Comparison of ENCODE assay signal across 14 cellular contexts in genomic region chr15:62639432-62639831, GRCh38.
DNase-seq lines count a peak whose midpoint lies in the region; ATAC-seq, FAIRE-seq and TF ChIP-seq lines count a peak whose summit lies in the region.
"Had no signal": no experiment of that assay in that cellular context is flagged by ENCODE, and none has a peak within 500 bp of the region (broad histone marks: within the 10 kb centered on the region; RNA-seq: fewer than 3 reads in every experiment).

No MANE protein-coding gene starts in this region.

- H3K27ac ChIP-seq in astrocyte (ENCODE audit: low read depth, low read length): no peak overlapping the region
- H3K27ac ChIP-seq: A549, C4-2B had no signal

- no peaks in the 10 kb centered on the region for H3K36me3 ChIP-seq in astrocyte (ENCODE audit: insufficient read depth, low read length)
- H3K36me3 ChIP-seq: BE2C had no signal

- DNase-seq in astrocyte (ENCODE audit: low read depth): no peak
- no peak for DNase-seq in Right ventricle myocardium superior
- DNase-seq in foreskin fibroblast: no peak
- DNase-seq in SIG-M5 treated with dmso at 0.1 percent for 504 hours (lab: John Stamatoyannopoulos, UW; ENCODE audit: unreplicated experiment): no peak
- DNase-seq in effector CD4-positive, alpha-beta T cell: no peak
- DNase-seq: BE2C; CD4-positive, alpha-beta memory T cell; DMS79; H7 had no signal

- H3K9ac ChIP-seq in astrocyte (ENCODE audit: low read length): no peak overlapping the region

- H3K4me1 ChIP-seq in astrocyte (ENCODE audit: insufficient read depth, low read length): no peaks in the 10 kb centered on the region

- intact Hi-C loops in Right ventricle myocardium superior (cut with DNase I): no loop called here

- no peak for FAIRE-seq in astrocyte (lab: Jason Lieb, UNC)
- FAIRE-seq: A549, GM12878 had no signal

- no peak overlapping the region for H3K4me2 ChIP-seq in astrocyte (ENCODE audit: low read length)
- H3K4me2 ChIP-seq: A549, GM23338 had no signal

- H3K27ac Mint-ChIP-seq in astrocyte (ENCODE audit: unreplicated experiment): peak overlapping the region; percentile 47
- peak overlapping the region; percentile 28 to 61 (median 46) for H3K27ac Mint-ChIP-seq in nephron
- H3K27ac Mint-ChIP-seq: CD4-positive, alpha-beta memory T cell; GM23338 had no signal

- H3K27me3 ChIP-seq in astrocyte (ENCODE audit: insufficient read depth, low read length): no peaks in the 10 kb centered on the region
- H3K27me3 ChIP-seq: BE2C had no signal

- H2AFZ ChIP-seq in astrocyte (ENCODE audit: low read depth, low read length): no peak overlapping the region
- H2AFZ ChIP-seq: GM23338 had no signal

- no peak overlapping the region for H3K4me3 ChIP-seq in astrocyte (ENCODE audit: insufficient read depth, low read depth, low read length)
- no peak overlapping the region for H3K4me3 ChIP-seq in foreskin fibroblast (ENCODE audit: low read depth in 1 of 2, low read length in 2 of 2)
- H3K4me3 ChIP-seq: A549, GM12878, GM23338 had no signal

- H4K20me1 ChIP-seq in astrocyte (ENCODE audit: insufficient read depth, low read length): no peaks in the 10 kb centered on the region

- H3K4me1 Mint-ChIP-seq in astrocyte (ENCODE audit: low read depth, unreplicated experiment) (peaks cover 21% of the 10 kb centered on the region), nephron (peaks cover 56% of the 10 kb centered on the region)
- H3K4me1 Mint-ChIP-seq: CD4-positive, alpha-beta memory T cell had no signal

- no peaks in the 10 kb centered on the region for H3K9me3 ChIP-seq in astrocyte (ENCODE audit: insufficient read depth, low read depth, low read length)
- H3K9me3 ChIP-seq: A549, BE2C had no signal

- ATAC-seq in Right ventricle myocardium superior (ENCODE audit: poor library complexity): peak; percentile 55
- ATAC-seq: GM12878, GM23338 had no signal

- H3K4me3 Mint-ChIP-seq in astrocyte (ENCODE audit: unreplicated experiment) (no peak overlapping the region), nephron (no peak overlapping the region)
- H3K4me3 Mint-ChIP-seq: CD4-positive, alpha-beta memory T cell; GM23338 had no signal

- TF ChIP-seq CTCF in astrocyte (IDR thresholded peaks at IDR 0.05; ENCODE audit: insufficient read depth, low read depth, low read length) (no peak), nephron (IDR thresholded peaks at IDR 0.05; ENCODE audit: unreplicated experiment in 3 of 3) (no peak), foreskin fibroblast (IDR thresholded peaks at IDR 0.05; ENCODE audit: low read depth, low read length) (no peak)

- no peaks in the 10 kb centered on the region for H3K27me3 Mint-ChIP-seq in astrocyte (ENCODE audit: low read depth, unreplicated experiment)
- peaks cover 8% of the 10 kb centered on the region for H3K27me3 Mint-ChIP-seq in nephron (ENCODE audit: low read depth)

- H3K79me2 ChIP-seq in astrocyte (ENCODE audit: insufficient read depth, low read length): no peaks in the 10 kb centered on the region

- H3K9me3 Mint-ChIP-seq in astrocyte (ENCODE audit: unreplicated experiment) (no peaks in the 10 kb centered on the region), nephron (no peaks in the 10 kb centered on the region)
- H3K9me3 Mint-ChIP-seq: GM23338 had no signal

- H3K36me3 Mint-ChIP-seq in astrocyte (ENCODE audit: low read depth, unreplicated experiment) (no peaks in the 10 kb centered on the region), nephron (ENCODE audit: low read depth) (no peaks in the 10 kb centered on the region)
- H3K36me3 Mint-ChIP-seq: CD4-positive, alpha-beta memory T cell had no signal
